Comparison of ENCODE assay signal across 10 cellular contexts in the genomic region with DNA sequence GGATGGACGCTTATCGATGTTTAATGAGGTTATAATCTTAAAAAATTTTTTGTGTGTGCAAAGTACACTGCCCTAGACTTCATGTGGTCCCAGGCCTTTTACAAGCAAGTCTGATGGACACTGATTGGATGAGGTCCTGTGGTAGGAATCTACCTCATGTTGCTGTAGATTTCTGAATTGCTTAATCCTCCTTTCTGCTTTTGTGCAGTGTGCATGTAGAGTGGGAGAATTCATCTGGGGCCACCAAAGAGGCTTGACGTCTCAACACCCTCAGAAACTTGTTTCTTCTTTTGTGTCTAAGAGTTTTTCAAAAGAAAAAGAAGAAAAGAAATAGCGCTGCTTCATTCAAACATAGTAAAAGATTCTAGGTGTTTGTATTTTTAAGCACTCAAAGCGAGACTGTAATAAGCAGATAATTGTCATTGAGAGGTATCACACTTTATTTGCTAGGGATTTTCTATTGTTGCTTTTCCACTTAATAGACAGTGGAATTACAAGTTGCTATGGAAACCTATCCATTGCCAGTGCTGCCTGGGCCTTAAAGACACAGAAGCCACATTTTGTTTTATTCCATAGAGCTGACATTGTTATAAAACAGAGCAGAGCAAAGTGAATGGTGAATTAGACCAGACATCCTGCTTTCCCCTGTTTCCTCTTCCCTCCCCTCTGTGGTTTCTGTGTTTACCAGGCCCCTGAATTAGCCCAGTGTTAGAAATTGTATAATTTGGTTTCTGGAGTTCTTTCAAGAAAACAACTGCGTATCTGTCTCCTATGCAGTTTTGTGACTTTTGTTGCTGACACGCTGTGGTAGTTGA. TPM values are rescaled to one million over a fixed set of nuclear protein-coding genes. Genes with fewer than 3 reads are reported as not detected.
A peak's percentile ranks its signal among the peaks of the same experiment; 100 is the strongest.
DNase-seq lines count a peak whose midpoint lies in the region; ATAC-seq and TF ChIP-seq lines count a peak whose summit lies in the region.
"Had no signal": no experiment of that assay in that cellular context is flagged by ENCODE, and none has a peak within 500 bp of the region (broad histone marks: within the 10 kb centered on the region; RNA-seq: fewer than 3 reads in every experiment).

No MANE protein-coding gene starts in this region.

- no peak for TF ChIP-seq CTCF in nephron progenitor cell (IDR thresholded peaks at IDR 0.05)

- DNase-seq in COLO829 (ENCODE audit: low spot score) (peak; percentile 87), NCI-H2029 treated with DMSO at 0.1 percent for 48 hours (lab: John Stamatoyannopoulos, UW) (peak; percentile 57), nephron progenitor cell (no peak), ACHN (no peak)
- DNase-seq in stimulated activated CD4-positive, alpha-beta T cell treated with anti-CD3 and anti-CD28 coated beads, Interleukin-4, amount 100 ng/mL, for 1 hour: no peak
- DNase-seq: activated CD4-positive, alpha-beta T cell treated with anti-CD3 and anti-CD28 coated beads for 48 hours; immature natural killer cell had no signal

- peak overlapping the region; percentile 73 for H3K27ac Mint-ChIP-seq in nephron progenitor cell

- in situ Hi-C loops in ACHN (cut with HindIII; ENCODE audit: low pct_ligation_motif_present, low pct_unique_long_range_greater_than_20kb, low sequenced_read_pairs): no loop called here

- H3K9me3 Mint-ChIP-seq in nephron progenitor cell: peaks cover 13% of the 10 kb centered on the region
- H3K9me3 Mint-ChIP-seq: immature natural killer cell had no signal

- ATAC-seq in HG03432 (IDR thresholded peaks at IDR 0.05; ENCODE audit: unreplicated experiment): no peak
- ATAC-seq in HG02840 (IDR thresholded peaks at IDR 0.05; ENCODE audit: low FRiP score, unreplicated experiment): no peak

- peaks cover 14% of the 10 kb centered on the region for H3K4me1 ChIP-seq in ectodermal cell (ENCODE audit: control insufficient read depth, insufficient read depth, low read length)

- peaks cover 2% of the 10 kb centered on the region for H3K27me3 Mint-ChIP-seq in nephron progenitor cell (ENCODE audit: low read depth, poor library complexity)

- no peaks in the 10 kb centered on the region for H3K36me3 Mint-ChIP-seq in nephron progenitor cell (ENCODE audit: low read depth)
- H3K36me3 Mint-ChIP-seq: immature natural killer cell had no signal

- peak overlapping the region; percentile 46 for H3K27ac ChIP-seq in ectodermal cell (ENCODE audit: insufficient read depth, low read depth, low read length, poor library complexity, severe bottlenecking)

- 87 to 90% methylated on average over 7 of the region's 7 CpGs for WGBS in ectodermal cell, 2 experiments

- H3K9me3 ChIP-seq in ectodermal cell (ENCODE audit: control insufficient read depth, low read length): no peaks in the 10 kb centered on the region

- H3K4me1 Mint-ChIP-seq in nephron progenitor cell: peaks cover 23% of the 10 kb centered on the region

- H3K36me3 ChIP-seq in ectodermal cell (ENCODE audit: control insufficient read depth, insufficient read depth, low read length): no peaks in the 10 kb centered on the region

- H3K4me3 Mint-ChIP-seq in nephron progenitor cell: no peak overlapping the region
- H3K4me3 Mint-ChIP-seq: immature natural killer cell had no signal

- no peaks in the 10 kb centered on the region for H3K27me3 ChIP-seq in ectodermal cell (ENCODE audit: control insufficient read depth, insufficient read depth, low read length, poor library complexity, severe bottlenecking)

- no peak overlapping the region for H3K4me3 ChIP-seq in ectodermal cell (ENCODE audit: insufficient read depth, low read depth, low read length)

RNA-seq across cellular contexts. Expression of a gene that starts 46.4 kb away (rescaled TPM):
- 25.6 TPM for polyA plus RNA-seq in ectodermal cell (2013, experiment 1 of 4)
- polyA plus RNA-seq in ectodermal cell (2013, experiment 2 of 4): 32.7 TPM
- 28.5 TPM for polyA plus RNA-seq in ectodermal cell (2013, experiment 3 of 4)
- 31.3 TPM for polyA plus RNA-seq in ectodermal cell (2013, experiment 4 of 4)

Comparison
In these comparisons a context has a peak if more than half of its experiments do, and no peak if none do; other contexts are left out.
1. DNase-seq: peak in COLO829 (single experiment) and NCI-H2029 treated with DMSO at 0.1 percent for 48 hours (single experiment); none in nephron progenitor cell (single experiment), stimulated activated CD4-positive, alpha-beta T cell treated with anti-CD3 and anti-CD28 coated beads, Interleukin-4, amount 100 ng/mL, for 1 hour (single experiment) and ACHN (single experiment).